ENCODE assay signal across 8 cellular contexts in genomic region chr21:39136138-39136537, GRCh38. TPM values are rescaled to one million over a fixed set of nuclear protein-coding genes. Genes with fewer than 3 reads are reported as not detected.
DNase-seq lines count a peak whose midpoint lies in the region; ATAC-seq and TF ChIP-seq lines count a peak whose summit lies in the region.
"Not testable (repeated sequence)": the region's sequence is repeated elsewhere in the genome, so short reads cannot be mapped to it uniquely, and the experiment has no call there.

No MANE protein-coding gene starts in this region.

- H3K27me3 ChIP-seq in AG04450 (ENCODE audit: control insufficient read depth, insufficient read depth, low read length); heart left ventricle; neural cell (ENCODE audit: insufficient read depth, low read depth, low read length): not testable (repeated sequence)

- not testable (repeated sequence) for H2AFZ ChIP-seq in neural cell (ENCODE audit: low read depth, low read length)

- not testable (repeated sequence) for H3K9ac ChIP-seq in neural cell (ENCODE audit: low read length)

- H4K20me1 ChIP-seq in neural cell (ENCODE audit: insufficient read depth), result not testable (repeated sequence)

- H3K27ac ChIP-seq in AG04450 (ENCODE audit: low read depth, low read length); heart left ventricle; neural cell (ENCODE audit: low read length): not testable (repeated sequence)

- peaks cover 14% of the 10 kb centered on the region for H3K4me1 Mint-ChIP-seq in MCF 10A (ENCODE audit: insufficient read depth, unreplicated experiment)

- not testable (repeated sequence) for H3K27me3 Mint-ChIP-seq in MCF 10A (ENCODE audit: insufficient read depth, unreplicated experiment)

- H3K36me3 ChIP-seq in heart left ventricle; neural cell (ENCODE audit: insufficient read depth, low read length): not testable (repeated sequence)

- peak; percentile 36 for TF ChIP-seq RAD21 in neural cell (conservative IDR thresholded peaks at IDR 0.05)

- not testable (repeated sequence) for BruUV-seq in MCF 10A (replicated peaks; lab: Mats Ljungman, UMichigan)

- TF ChIP-seq POLR2A in heart left ventricle (IDR thresholded peaks at IDR 0.05), result not testable (repeated sequence)

- intact Hi-C loops in MCF 10A (cut with micrococcal nuclease), result not testable (repeated sequence)
- intact Hi-C loops in heart left ventricle (cut with DNase I), result loop anchor here in 9 of 10 donors (2.0 to 10.0 kb wide), 7 partner anchors 401 to 779 kb away; no protein-coding TSS in a partner anchor

- ATAC-seq in heart left ventricle, result peak in 1 of 4 donors; percentile 57

- not testable (repeated sequence) for H3K4me3 ChIP-seq in AG04450 (ENCODE audit: low read depth, low read length); heart left ventricle; neural cell (ENCODE audit: low read length)

- H3K9me3 Mint-ChIP-seq in MCF 10A (ENCODE audit: unreplicated experiment), result not testable (repeated sequence)

- 72 to 82% (median 75%) methylated on average over 8 of the region's 8 CpGs for WGBS in heart left ventricle, 4 donors

- H3K4me2 ChIP-seq in neural cell (ENCODE audit: low read length), result not testable (repeated sequence)

- CTCF ChIA-PET in AG04450 (lab: Charles Lee) (interaction anchor here (0.7 to 3.6 kb wide), 3 partner anchors 11 to 327 kb away, joined by 3 to 32 read pairs (median 24); no protein-coding TSS in a partner anchor), MCF 10A (lab: Yijun Ruan, JAX) (interaction anchor here (0.9 to 2.4 kb wide), 4 partner anchors 10 to 402 kb away, joined by 4 to 19 read pairs (median 12); no protein-coding TSS in a partner anchor)

- not testable (repeated sequence) for H3K79me2 ChIP-seq in neural cell (replicated peaks; ENCODE audit: insufficient read depth, low read length)

- POLR2A ChIA-PET in AG04450 (lab: Yijun Ruan, JAX), result interaction anchor here (0.7 kb wide), 1 partner anchor 700 kb away, joined by 3 read pairs; no protein-coding TSS in a partner anchor
- POLR2A ChIA-PET in MCF 10A (lab: Yijun Ruan, JAX), result interaction anchor here (0.6 to 1.2 kb wide), 4 partner anchors 214 to 383 kb away, joined by 3 to 4 read pairs (median 3); no protein-coding TSS in a partner anchor

- H3K36me3 Mint-ChIP-seq in MCF 10A (ENCODE audit: insufficient read depth, unreplicated experiment), result not testable (repeated sequence)

- H3K9me2 ChIP-seq in neural cell (ENCODE audit: insufficient read depth, low read length), result not testable (repeated sequence)

- not testable (repeated sequence) for H3K9me3 ChIP-seq in AG04450 (ENCODE audit: control insufficient read depth, insufficient read depth, low read length); heart left ventricle; neural cell (ENCODE audit: low read length)

- not testable (repeated sequence) for DNase-seq in AG04450 (ENCODE audit: low read depth, low spot score); heart left ventricle
- peak; percentile 69 for DNase-seq in H4 (ENCODE audit: low spot score)
- DNase-seq in NCI-H1105 treated with DMSO at 0.1 percent for 48 hours (lab: John Stamatoyannopoulos, UW), result peak; percentile 41
- DNase-seq in NOMO-1 treated with dmso at 0.1 percent for 144 hours (lab: John Stamatoyannopoulos, UW; ENCODE audit: unreplicated experiment), result peak; percentile 54
- peak; percentile 31 for DNase-seq in UCSD-AML1 (lab: John Stamatoyannopoulos, UW; ENCODE audit: unreplicated experiment)
- DNase-seq in MCF 10A (ENCODE audit: unreplicated experiment), result peak; percentile 48

- H3F3A ChIP-seq in neural cell (ENCODE audit: insufficient read depth, low read length, poor library complexity, severe bottlenecking), result not testable (repeated sequence)

- H3K4me3 Mint-ChIP-seq in MCF 10A (ENCODE audit: unreplicated experiment), result not testable (repeated sequence)

- H3K27ac Mint-ChIP-seq in MCF 10A (ENCODE audit: low read depth, unreplicated experiment), result not testable (repeated sequence)

- not testable (repeated sequence) for TF ChIP-seq EP300 in neural cell (conservative IDR thresholded peaks at IDR 0.05; ENCODE audit: poor library complexity, severe bottlenecking)

- peak; percentile 49 for TF ChIP-seq CTCF in AG04450 (IDR thresholded peaks at IDR 0.05; ENCODE audit: low read depth, low read length)
- TF ChIP-seq CTCF in MCF 10A (IDR thresholded peaks at IDR 0.05; ENCODE audit: unreplicated experiment), result peak; percentile 30
- TF ChIP-seq CTCF in heart left ventricle (IDR thresholded peaks at IDR 0.05), result peak in 10 of 12 donors; percentile 13 to 45 (median 27)
- peak; percentile 18 for TF ChIP-seq CTCF in neural cell (IDR thresholded peaks at IDR 0.05; ENCODE audit: poor library complexity, severe bottlenecking)

- H3K4me1 ChIP-seq in heart left ventricle, result peaks cover 0 to 11% (median 0%) of the 10 kb centered on the region in 12 donors

TF ChIP-seq in neural cell, 6 proteins besides CTCF, POLR2A, EP300 and RAD21:
- TF ChIP-seq SMC3 (conservative IDR thresholded peaks at IDR 0.05; ENCODE audit: poor library complexity), result peak; percentile 41

RNA-seq across cellular contexts. Expression of gene PSMG1, which starts 47.1 kb away (rescaled TPM):
- polyA plus RNA-seq in AG04450 (2011; rRNA removed) (44.6 and 60.0 TPM in 2 replicates), heart left ventricle (10 to 100 TPM; 34.5 to 35.2 TPM), neural cell (44.2 and 45.2 TPM in 2 replicates)
- 6.9 and 11.6 TPM in 2 replicates for polyA minus RNA-seq in AG04450 (2011; rRNA and poly(A)+ RNA removed)
- 204 and 213 TPM in 2 replicates for total RNA-seq in H4 (2014; rRNA removed; shearing (Covaris generic))
- total RNA-seq in MCF 10A (2022) (79.9 and 116 TPM in 2 replicates), heart left ventricle (10 to 100 TPM; 12.0 to 31.6 (median 25.3) TPM)
- 26.1 and 28.1 TPM in 2 replicates for polyA minus RNA-seq in neural cell
